ENCODE assay signal across 8 cellular contexts in the genomic region with DNA sequence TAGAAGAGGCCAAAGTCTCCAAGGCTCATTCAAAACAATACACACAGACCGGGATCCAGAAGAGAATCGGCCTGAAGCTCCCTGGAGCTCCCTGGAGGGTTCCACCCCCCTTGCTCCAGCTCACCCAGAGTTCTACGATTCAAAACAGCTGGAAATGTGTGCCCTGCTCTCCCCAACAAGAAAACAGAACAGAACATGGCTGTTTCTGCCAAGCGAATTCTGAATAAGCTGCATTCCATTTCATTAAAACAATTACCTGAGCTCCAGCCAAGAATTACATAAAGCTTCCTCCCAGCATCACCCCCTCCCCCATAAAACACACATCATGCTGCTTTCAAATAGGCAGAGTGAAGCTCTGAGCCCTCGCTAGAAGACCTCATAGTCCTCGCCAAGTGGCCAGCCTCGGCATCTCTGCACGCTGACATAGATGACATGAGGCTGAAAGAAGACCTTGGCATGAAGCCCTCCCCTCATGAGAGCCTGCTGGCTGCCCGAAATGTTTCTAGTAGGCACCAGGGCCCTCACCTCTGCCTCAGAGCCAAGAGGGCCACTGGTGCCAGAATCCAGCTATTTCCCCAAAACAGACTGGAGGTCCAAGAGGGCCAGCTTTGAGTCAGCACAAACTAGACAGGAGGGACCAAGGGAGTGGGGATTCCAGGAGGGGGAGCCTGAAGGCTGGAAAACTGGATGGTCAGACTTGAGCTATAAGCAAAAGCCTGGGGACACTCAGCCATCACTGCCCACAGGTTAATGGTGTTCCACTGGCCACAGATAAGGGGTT. TPM values are rescaled to one million over a fixed set of nuclear protein-coding genes. Genes with fewer than 3 reads are reported as not detected.
A peak's percentile ranks its signal among the peaks of the same experiment; 100 is the strongest.
DNase-seq lines count a peak whose midpoint lies in the region; ATAC-seq and TF ChIP-seq lines count a peak whose summit lies in the region.

No MANE protein-coding gene starts in this region.

- ATAC-seq in HG03442 (IDR thresholded peaks at IDR 0.05; ENCODE audit: unreplicated experiment) (no peak), HG03139 (IDR thresholded peaks at IDR 0.05; ENCODE audit: unreplicated experiment) (no peak)

- H3K4me1 ChIP-seq in liver (ENCODE audit: control insufficient read depth in 4 of 4, insufficient read depth in 4 of 4, low read length in 3 of 4) (peaks cover 0 to 9% (median 4%) of the 10 kb centered on the region in 4 donors), tibial nerve (peaks cover 0 to 100% (median 70%) of the 10 kb centered on the region in 4 donors)

- TF ChIP-seq RAD21 in liver (IDR thresholded peaks at IDR 0.05): no peak

- H3K36me3 Mint-ChIP-seq in activated naive CD4-positive, alpha-beta T cell treated with anti-CD3 and anti-CD28 coated beads for 36 hours (ENCODE audit: low read depth): peaks cover 10% of the 10 kb centered on the region
- H3K36me3 Mint-ChIP-seq in chondrocyte (ENCODE audit: low read depth): peaks cover 5% of the 10 kb centered on the region

- no peaks in the 10 kb centered on the region for H3K9me3 Mint-ChIP-seq in activated naive CD4-positive, alpha-beta T cell treated with anti-CD3 and anti-CD28 coated beads for 36 hours
- no peaks in the 10 kb centered on the region for H3K9me3 Mint-ChIP-seq in chondrocyte (ENCODE audit: low read depth)

- H3K27ac Mint-ChIP-seq in activated naive CD4-positive, alpha-beta T cell treated with anti-CD3 and anti-CD28 coated beads for 36 hours: peak overlapping the region; percentile 76
- H3K27ac Mint-ChIP-seq in chondrocyte (ENCODE audit: unreplicated experiment): peak overlapping the region; percentile 93

- no peaks in the 10 kb centered on the region for H3K9me3 ChIP-seq in liver (ENCODE audit: control insufficient read depth in 4 of 4, low read length in 3 of 4)
- H3K9me3 ChIP-seq in tibial nerve: no peaks in the 10 kb centered on the region

- no peak for DNase-seq in activated naive CD4-positive, alpha-beta T cell treated with anti-CD3 and anti-CD28 coated beads for 36 hours
- no peak for DNase-seq in activated naive CD4-positive, alpha-beta T cell treated with anti-CD3 and anti-CD28 coated beads, Interleukin-2, amount 50 U/mL, for 16 hours
- DNase-seq in chondrocyte (ENCODE audit: low spot score) (no peak), tibial nerve (ENCODE audit: low spot score in 2 of 2) (peak in 1 of 2 donors; percentile 68), D341Med (ENCODE audit: low spot score) (no peak)

- 70% methylated on average over 9 of the region's 9 CpGs for WGBS in liver
- WGBS in tibial nerve, 2 donors: 5 to 29% methylated on average over 9 of the region's 9 CpGs

- intact Hi-C loops in activated naive CD4-positive, alpha-beta T cell treated with anti-CD3 and anti-CD28 coated beads for 36 hours (cut with micrococcal nuclease): no loop called here

- H3K36me3 ChIP-seq in liver (ENCODE audit: control insufficient read depth in 4 of 4, insufficient read depth in 3 of 4, low read depth in 1 of 4, low read length in 3 of 4): peaks cover 0 to 4% (median 2%) of the 10 kb centered on the region in 4 donors
- H3K36me3 ChIP-seq in tibial nerve: peaks cover 0 to 9% (median 0%) of the 10 kb centered on the region in 3 donors

- peaks cover 85% of the 10 kb centered on the region for H3K4me1 Mint-ChIP-seq in activated naive CD4-positive, alpha-beta T cell treated with anti-CD3 and anti-CD28 coated beads for 36 hours (ENCODE audit: low read depth)
- H3K4me1 Mint-ChIP-seq in chondrocyte (ENCODE audit: low read depth): peaks cover 71% of the 10 kb centered on the region

- no peak overlapping the region for H3K4me3 ChIP-seq in liver (ENCODE audit: low read depth in 1 of 3, low read length in 3 of 3)
- no peak overlapping the region for H3K4me3 ChIP-seq in tibial nerve

- no peaks in the 10 kb centered on the region for H3K27me3 ChIP-seq in liver (ENCODE audit: control insufficient read depth in 4 of 4, insufficient read depth in 4 of 4, low read length in 3 of 4)
- no peaks in the 10 kb centered on the region for H3K27me3 ChIP-seq in tibial nerve

- no peak overlapping the region for H3K9ac ChIP-seq in liver (ENCODE audit: low read depth in 1 of 2, low read length in 2 of 2)

- CTCF ChIA-PET in activated naive CD4-positive, alpha-beta T cell treated with anti-CD3 and anti-CD28 coated beads for 36 hours (lab: Charles Lee): interaction anchor here (0.7 to 15.7 kb wide), 6 partner anchors 8 to 391 kb away, joined by 3 to 637 read pairs (median 7); a partner anchor contains a TSS

- H3K27ac ChIP-seq in liver (ENCODE audit: low read depth in 1 of 2, low read length in 2 of 2) (peak overlapping the region; percentile 51 to 56), tibial nerve (peak overlapping the region; percentile 71 to 98 (median 83))

- no peak overlapping the region for H3K4me3 Mint-ChIP-seq in activated naive CD4-positive, alpha-beta T cell treated with anti-CD3 and anti-CD28 coated beads for 36 hours
- peak overlapping the region; percentile 23 for H3K4me3 Mint-ChIP-seq in chondrocyte (ENCODE audit: unreplicated experiment)

- peak in 1 of 2 donors; percentile 52 for TF ChIP-seq POLR2A in tibial nerve (IDR thresholded peaks at IDR 0.05)

- no peaks in the 10 kb centered on the region for H3K27me3 Mint-ChIP-seq in activated naive CD4-positive, alpha-beta T cell treated with anti-CD3 and anti-CD28 coated beads for 36 hours (ENCODE audit: low read depth)
- no peaks in the 10 kb centered on the region for H3K27me3 Mint-ChIP-seq in chondrocyte (ENCODE audit: low read depth)

- TF ChIP-seq EP300 in tibial nerve (IDR thresholded peaks at IDR 0.05): peak in 1 of 2 donors; percentile 87

- TF ChIP-seq CTCF in chondrocyte (IDR thresholded peaks at IDR 0.05): peak; percentile 48
- no peak for TF ChIP-seq CTCF in liver (IDR thresholded peaks at IDR 0.05; ENCODE audit: low read depth, low read length, missing input control)
- TF ChIP-seq CTCF in tibial nerve (IDR thresholded peaks at IDR 0.05): no peak

TF ChIP-seq in liver, 16 proteins besides CTCF, POLR2A, EP300 and RAD21:
- TF ChIP-seq EGR1 (IDR thresholded peaks at IDR 0.05; ENCODE audit: low read depth in 2 of 2) (no peak), NR2F2 (IDR thresholded peaks at IDR 0.05) (peak; percentile 16), JUND (IDR thresholded peaks at IDR 0.05) (no peak), HNF4G (IDR thresholded peaks at IDR 0.05) (no peak), YY1 (IDR thresholded peaks at IDR 0.05) (peak; percentile 24)
TF ChIP-seq in liver: peak in this region for 2.

RNA-seq across cellular contexts. Expression of a gene that starts 8.3 kb away (rescaled TPM):
- 100 to 1,000 TPM; 109 to 112 TPM for total RNA-seq in activated naive CD4-positive, alpha-beta T cell treated with anti-CD3 and anti-CD28 coated beads for 36 hours
- 68.1 to 79.5 TPM (median 70.5 TPM) in 3 replicates for total RNA-seq in chondrocyte
- total RNA-seq in liver: 10 to 100 TPM in 1 of 2 donors, 1 to 10 TPM in 1; 6.0 to 13.1 TPM
- polyA plus RNA-seq in liver: 10 to 100 TPM; 12.0 to 12.6 TPM
- 100 to 1,000 TPM; 217 to 428 (median 330) TPM for total RNA-seq in tibial nerve

RNA-seq across cellular contexts. Expression of a gene that starts 34.5 kb away (rescaled TPM):
- total RNA-seq in activated naive CD4-positive, alpha-beta T cell treated with anti-CD3 and anti-CD28 coated beads for 36 hours: 1,000 to 10,000 TPM; 1,318 to 2,532 TPM
- total RNA-seq in chondrocyte: 4,282 to 4,899 TPM (median 4,793 TPM) in 3 replicates
- total RNA-seq in liver: under 1 TPM; under 0.01 TPM
- polyA plus RNA-seq in liver: 10 to 100 TPM in 1 of 2 donors, not detected in 1; 82.7 TPM
- total RNA-seq in tibial nerve: under 1 TPM; under 0.01 TPM

RNA-seq across cellular contexts. Expression of a gene that starts 35.8 kb away (rescaled TPM):
- total RNA-seq in activated naive CD4-positive, alpha-beta T cell treated with anti-CD3 and anti-CD28 coated beads for 36 hours: 1,000 to 10,000 TPM in 1 of 2 experiments, 100 to 1,000 TPM in 1; 685 to 1,294 TPM
- total RNA-seq in chondrocyte: 1,613 to 1,880 TPM (median 1,738 TPM) in 3 replicates
- under 1 TPM; under 0.01 TPM for total RNA-seq in liver
- polyA plus RNA-seq in liver: 10 to 100 TPM in 1 of 2 donors, not detected in 1; 26.0 TPM
- under 1 TPM in 3 of 4 donors, not detected in 1; under 0.01 TPM for total RNA-seq in tibial nerve

RNA-seq across cellular contexts. Expression of a gene that starts 44.9 kb away (rescaled TPM):
- 1 to 10 TPM; 2.0 to 3.7 TPM for total RNA-seq in activated naive CD4-positive, alpha-beta T cell treated with anti-CD3 and anti-CD28 coated beads for 36 hours
- 2.2 to 2.4 TPM (median 2.2 TPM) in 3 replicates for total RNA-seq in chondrocyte
- 1 to 10 TPM; 1.6 to 2.3 TPM for total RNA-seq in liver
- polyA plus RNA-seq in liver: 1 to 10 TPM; 1.6 to 4.2 TPM
- total RNA-seq in tibial nerve: 1 to 10 TPM in 3 of 4 donors, under 1 TPM in 1; 0.87 to 5.7 (median 1.9) TPM

RNA-seq across cellular contexts. Expression of a gene that starts 56.3 kb away (rescaled TPM):
- 1,000 to 10,000 TPM; 5,065 to 5,278 TPM for total RNA-seq in activated naive CD4-positive, alpha-beta T cell treated with anti-CD3 and anti-CD28 coated beads for 36 hours
- total RNA-seq in chondrocyte (1,691 to 2,186 TPM (median 1,706 TPM) in 3 replicates), liver (1,000 to 10,000 TPM; 1,321 to 1,770 TPM), tibial nerve (1,000 to 10,000 TPM; 1,234 to 2,921 (median 1,418) TPM)
- 1,000 to 10,000 TPM in 1 of 2 donors, 100 to 1,000 TPM in 1; 472 to 1,306 TPM for polyA plus RNA-seq in liver

Comparison
In these comparisons a context has a peak if more than half of its experiments do, and no peak if none do; other contexts are left out.
1. RNA of a gene that starts 34.5 kb away (total RNA-seq): 4,282 to 4,899 TPM in chondrocyte and 1,318 to 2,532 TPM in activated naive CD4-positive, alpha-beta T cell treated with anti-CD3 and anti-CD28 coated beads for 36 hours; under 0.01 TPM in liver and under 0.01 TPM in tibial nerve; every median in the first group is over 1,000 times any median in the second.
2. RNA of a gene that starts 35.8 kb away (total RNA-seq): 1,613 to 1,880 TPM in chondrocyte and 685 to 1,294 TPM in activated naive CD4-positive, alpha-beta T cell treated with anti-CD3 and anti-CD28 coated beads for 36 hours; under 0.01 TPM in liver and under 0.01 TPM in tibial nerve; every median in the first group is over 100 times any median in the second.